1 cellular context compared by ENCODE assay signal in the genomic region with DNA sequence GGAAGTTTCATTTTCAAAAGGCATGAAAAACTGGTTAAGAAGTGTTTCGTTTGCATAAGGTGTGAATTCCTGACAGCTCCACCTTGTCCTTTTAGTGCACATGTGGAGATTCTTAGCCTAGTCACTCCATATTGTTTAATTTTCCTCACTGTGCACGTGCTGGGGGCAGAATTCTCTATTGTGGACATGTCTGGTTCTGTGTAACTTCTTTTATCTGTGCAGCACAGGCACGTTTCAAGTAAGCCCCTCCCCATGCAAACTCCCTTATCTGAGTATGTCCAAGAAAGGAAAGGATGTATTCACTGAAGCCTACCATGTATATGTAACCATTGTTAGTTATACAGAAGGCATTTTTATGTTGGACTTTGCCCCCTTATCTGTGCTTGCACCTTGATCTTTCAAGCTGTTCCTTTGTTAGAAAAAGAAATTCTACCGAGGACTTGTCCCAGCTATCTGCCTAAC.
A peak's percentile ranks its signal among the peaks of the same experiment; 100 is the strongest.
TF ChIP-seq lines count a peak whose summit lies in the region.

No MANE protein-coding gene starts in this region.

TF ChIP-seq in K562, 482 proteins besides CTCF, POLR2A, EP300 and RAD21 (continued from another document and continues in another):
- TF ChIP-seq, protein P1, sequence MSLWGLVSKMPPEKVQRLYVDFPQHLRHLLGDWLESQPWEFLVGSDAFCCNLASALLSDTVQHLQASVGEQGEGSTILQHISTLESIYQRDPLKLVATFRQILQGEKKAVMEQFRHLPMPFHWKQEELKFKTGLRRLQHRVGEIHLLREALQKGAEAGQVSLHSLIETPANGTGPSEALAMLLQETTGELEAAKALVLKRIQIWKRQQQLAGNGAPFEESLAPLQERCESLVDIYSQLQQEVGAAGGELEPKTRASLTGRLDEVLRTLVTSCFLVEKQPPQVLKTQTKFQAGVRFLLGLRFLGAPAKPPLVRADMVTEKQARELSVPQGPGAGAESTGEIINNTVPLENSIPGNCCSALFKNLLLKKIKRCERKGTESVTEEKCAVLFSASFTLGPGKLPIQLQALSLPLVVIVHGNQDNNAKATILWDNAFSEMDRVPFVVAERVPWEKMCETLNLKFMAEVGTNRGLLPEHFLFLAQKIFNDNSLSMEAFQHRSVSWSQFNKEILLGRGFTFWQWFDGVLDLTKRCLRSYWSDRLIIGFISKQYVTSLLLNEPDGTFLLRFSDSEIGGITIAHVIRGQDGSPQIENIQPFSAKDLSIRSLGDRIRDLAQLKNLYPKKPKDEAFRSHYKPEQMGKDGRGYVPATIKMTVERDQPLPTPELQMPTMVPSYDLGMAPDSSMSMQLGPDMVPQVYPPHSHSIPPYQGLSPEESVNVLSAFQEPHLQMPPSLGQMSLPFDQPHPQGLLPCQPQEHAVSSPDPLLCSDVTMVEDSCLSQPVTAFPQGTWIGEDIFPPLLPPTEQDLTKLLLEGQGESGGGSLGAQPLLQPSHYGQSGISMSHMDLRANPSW (CRISPR knock-in tag; IDR thresholded peaks at IDR 0.05): no peak
- TF ChIP-seq CXXC5 (CRISPR knock-in tag; IDR thresholded peaks at IDR 0.05) (0 out of 2 replicates have a peak, but pooled peaks have one; percentile 30), NR2C2 (CRISPR knock-in tag; IDR thresholded peaks at IDR 0.05) (no peak), NR2C2 (tag; IDR thresholded peaks at IDR 0.05) (no peak; the same call in 1 of the 2 replicates), ZFP36 (IDR thresholded peaks at IDR 0.05; ENCODE audit: low read depth, low read length, partially characterized antibody) (no peak), ZNF324 (CRISPR knock-in tag; IDR thresholded peaks at IDR 0.05) (no peak), FIP1L1 (IDR thresholded peaks at IDR 0.05; ENCODE audit: low read depth, low read length, poor library complexity, severe bottlenecking) (no peak), HSF4 (CRISPR knock-in tag; IDR thresholded peaks at IDR 0.05; ENCODE audit: borderline replicate concordance) (no peak), KLF10 (CRISPR knock-in tag; IDR thresholded peaks at IDR 0.05) (no peak), KDM1A (IDR thresholded peaks at IDR 0.05) (peak; percentile 55 to 83; a peak in 3 of 4 replicates), ZNF347 (CRISPR knock-in tag; IDR thresholded peaks at IDR 0.05; ENCODE audit: low read depth) (no peak), ZNF644 (tag; IDR thresholded peaks at IDR 0.05; ENCODE audit: low read depth) (peak; percentile 56; the same call in 1 of the 2 replicates), BHLHE40 (IDR thresholded peaks at IDR 0.05; ENCODE audit: low read length) (peak; percentile 93), ZNF217 (CRISPR knock-in tag; IDR thresholded peaks at IDR 0.05) (no peak), ZSCAN29 (IDR thresholded peaks at IDR 0.05) (no peak), PURB (CRISPR knock-in tag; IDR thresholded peaks at IDR 0.05; ENCODE audit: low read depth) (no peak), EHMT2 (IDR thresholded peaks at IDR 0.05) (peak; percentile 86), RBM14 (IDR thresholded peaks at IDR 0.05; ENCODE audit: borderline replicate concordance, insufficient read depth, low read depth, low read length) (no peak), MCM7 (IDR thresholded peaks at IDR 0.05) (no peak), SREBF1 (IDR thresholded peaks at IDR 0.05; ENCODE audit: borderline replicate concordance, low read depth, low read length) (no peak), CCNT2 (IDR thresholded peaks at IDR 0.05; ENCODE audit: borderline replicate concordance, extremely low read depth, insufficient read length, low read depth, low read length) (peak; percentile 68)
- TF ChIP-seq, protein P2, sequence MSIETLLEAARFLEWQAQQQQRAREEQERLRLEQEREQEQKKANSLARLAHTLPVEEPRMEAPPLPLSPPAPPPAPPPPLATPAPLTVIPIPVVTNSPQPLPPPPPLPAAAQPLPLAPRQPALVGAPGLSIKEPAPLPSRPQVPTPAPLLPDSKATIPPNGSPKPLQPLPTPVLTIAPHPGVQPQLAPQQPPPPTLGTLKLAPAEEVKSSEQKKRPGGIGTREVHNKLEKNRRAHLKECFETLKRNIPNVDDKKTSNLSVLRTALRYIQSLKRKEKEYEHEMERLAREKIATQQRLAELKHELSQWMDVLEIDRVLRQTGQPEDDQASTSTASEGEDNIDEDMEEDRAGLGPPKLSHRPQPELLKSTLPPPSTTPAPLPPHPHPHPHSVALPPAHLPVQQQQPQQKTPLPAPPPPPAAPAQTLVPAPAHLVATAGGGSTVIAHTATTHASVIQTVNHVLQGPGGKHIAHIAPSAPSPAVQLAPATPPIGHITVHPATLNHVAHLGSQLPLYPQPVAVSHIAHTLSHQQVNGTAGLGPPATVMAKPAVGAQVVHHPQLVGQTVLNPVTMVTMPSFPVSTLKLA (conservative IDR thresholded peaks at IDR 0.05): peak; percentile 55 to 70
- TF ChIP-seq, protein P3, sequence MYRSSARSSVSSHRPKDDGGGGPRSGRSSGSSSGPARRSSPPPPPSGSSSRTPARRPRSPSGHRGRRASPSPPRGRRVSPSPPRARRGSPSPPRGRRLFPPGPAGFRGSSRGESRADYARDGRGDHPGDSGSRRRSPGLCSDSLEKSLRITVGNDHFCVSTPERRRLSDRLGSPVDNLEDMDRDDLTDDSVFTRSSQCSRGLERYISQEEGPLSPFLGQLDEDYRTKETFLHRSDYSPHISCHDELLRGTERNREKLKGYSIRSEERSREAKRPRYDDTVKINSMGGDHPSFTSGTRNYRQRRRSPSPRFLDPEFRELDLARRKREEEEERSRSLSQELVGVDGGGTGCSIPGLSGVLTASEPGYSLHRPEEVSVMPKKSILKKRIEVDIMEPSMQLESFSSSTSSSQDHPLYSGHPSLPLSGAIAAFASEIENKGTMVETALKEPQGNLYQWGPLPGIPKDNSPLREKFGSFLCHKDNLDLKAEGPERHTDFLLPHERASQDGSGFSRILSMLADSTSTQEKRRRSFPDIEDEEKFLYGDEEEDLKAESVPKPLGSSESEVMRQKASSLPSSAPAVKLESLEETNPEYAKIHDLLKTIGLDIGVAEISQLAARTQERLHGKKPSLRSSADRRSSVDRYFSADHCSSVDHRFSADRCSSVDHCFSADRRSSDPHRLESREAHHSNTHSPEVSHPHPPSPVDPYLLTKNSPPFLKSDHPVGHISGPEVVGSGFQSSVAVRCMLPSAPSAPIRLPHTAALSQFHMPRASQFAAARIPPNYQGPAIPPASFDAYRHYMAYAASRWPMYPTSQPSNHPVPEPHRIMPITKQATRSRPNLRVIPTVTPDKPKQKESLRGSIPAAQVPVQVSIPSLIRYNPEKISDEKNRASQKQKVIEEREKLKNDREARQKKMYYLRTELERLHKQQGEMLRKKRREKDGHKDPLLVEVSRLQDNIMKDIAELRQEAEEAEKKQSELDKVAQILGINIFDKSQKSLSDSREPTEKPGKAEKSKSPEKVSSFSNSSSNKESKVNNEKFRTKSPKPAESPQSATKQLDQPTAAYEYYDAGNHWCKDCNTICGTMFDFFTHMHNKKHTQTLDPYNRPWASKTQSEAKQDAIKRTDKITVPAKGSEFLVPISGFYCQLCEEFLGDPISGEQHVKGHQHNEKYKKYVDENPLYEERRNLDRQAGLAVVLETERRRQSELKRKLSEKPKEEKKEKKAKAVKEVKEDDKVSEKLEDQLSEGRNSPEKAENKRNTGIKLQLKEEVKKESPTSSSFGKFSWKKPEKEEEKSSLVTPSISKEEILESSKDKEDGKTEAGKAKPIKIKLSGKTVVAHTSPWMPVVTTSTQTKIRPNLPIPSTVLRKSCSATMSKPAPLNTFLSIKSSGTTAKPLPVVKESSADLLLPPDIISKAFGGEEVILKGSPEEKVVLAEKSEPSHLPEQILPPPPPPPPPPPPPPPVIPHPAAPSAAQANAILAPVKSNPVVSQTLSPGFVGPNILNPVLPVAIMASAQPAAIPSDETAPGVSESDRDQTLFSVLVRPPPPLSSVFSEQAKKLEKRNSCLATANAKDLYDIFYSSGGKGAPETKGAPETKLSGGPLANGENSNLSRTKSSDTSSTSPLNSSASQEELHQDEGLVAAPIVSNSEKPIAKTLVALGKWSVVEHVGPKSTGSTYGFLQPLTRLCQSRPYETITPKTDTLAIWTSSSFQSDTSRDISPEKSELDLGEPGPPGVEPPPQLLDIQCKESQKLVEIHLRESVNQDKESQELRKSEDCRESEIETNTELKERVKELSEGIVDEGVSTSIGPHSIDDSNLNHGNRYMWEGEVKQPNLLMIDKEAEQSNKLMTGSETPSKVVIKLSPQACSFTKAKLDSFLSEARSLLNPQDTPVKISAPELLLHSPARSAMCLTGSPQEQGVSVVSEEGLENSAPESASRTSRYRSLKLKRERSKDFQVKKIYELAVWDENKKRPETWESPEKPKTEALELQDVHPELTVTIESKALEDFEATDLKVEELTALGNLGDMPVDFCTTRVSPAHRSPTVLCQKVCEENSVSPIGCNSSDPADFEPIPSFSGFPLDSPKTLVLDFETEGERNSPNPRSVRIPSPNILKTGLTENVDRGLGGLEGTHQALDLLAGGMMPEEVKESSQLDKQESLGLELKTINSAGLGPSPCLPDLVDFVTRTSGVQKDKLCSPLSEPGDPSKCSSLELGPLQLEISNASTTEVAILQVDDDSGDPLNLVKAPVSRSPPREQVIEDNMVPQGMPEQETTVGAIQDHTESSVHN (IDR thresholded peaks at IDR 0.05; ENCODE audit: borderline replicate concordance in 1 of 2, low read depth in 1 of 2): peak in 1 of 2 experiments; percentile 28; a peak in 1 of 4 replicates
- TF ChIP-seq, protein P4, sequence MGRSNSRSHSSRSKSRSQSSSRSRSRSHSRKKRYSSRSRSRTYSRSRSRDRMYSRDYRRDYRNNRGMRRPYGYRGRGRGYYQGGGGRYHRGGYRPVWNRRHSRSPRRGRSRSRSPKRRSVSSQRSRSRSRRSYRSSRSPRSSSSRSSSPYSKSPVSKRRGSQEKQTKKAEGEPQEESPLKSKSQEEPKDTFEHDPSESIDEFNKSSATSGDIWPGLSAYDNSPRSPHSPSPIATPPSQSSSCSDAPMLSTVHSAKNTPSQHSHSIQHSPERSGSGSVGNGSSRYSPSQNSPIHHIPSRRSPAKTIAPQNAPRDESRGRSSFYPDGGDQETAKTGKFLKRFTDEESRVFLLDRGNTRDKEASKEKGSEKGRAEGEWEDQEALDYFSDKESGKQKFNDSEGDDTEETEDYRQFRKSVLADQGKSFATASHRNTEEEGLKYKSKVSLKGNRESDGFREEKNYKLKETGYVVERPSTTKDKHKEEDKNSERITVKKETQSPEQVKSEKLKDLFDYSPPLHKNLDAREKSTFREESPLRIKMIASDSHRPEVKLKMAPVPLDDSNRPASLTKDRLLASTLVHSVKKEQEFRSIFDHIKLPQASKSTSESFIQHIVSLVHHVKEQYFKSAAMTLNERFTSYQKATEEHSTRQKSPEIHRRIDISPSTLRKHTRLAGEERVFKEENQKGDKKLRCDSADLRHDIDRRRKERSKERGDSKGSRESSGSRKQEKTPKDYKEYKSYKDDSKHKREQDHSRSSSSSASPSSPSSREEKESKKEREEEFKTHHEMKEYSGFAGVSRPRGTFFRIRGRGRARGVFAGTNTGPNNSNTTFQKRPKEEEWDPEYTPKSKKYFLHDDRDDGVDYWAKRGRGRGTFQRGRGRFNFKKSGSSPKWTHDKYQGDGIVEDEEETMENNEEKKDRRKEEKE (IDR thresholded peaks at IDR 0.05; ENCODE audit: borderline replicate concordance in 1 of 2, control insufficient read depth in 1 of 2, low read depth in 2 of 2, low read length in 1 of 2): no peak
- TF ChIP-seq, protein P5, sequence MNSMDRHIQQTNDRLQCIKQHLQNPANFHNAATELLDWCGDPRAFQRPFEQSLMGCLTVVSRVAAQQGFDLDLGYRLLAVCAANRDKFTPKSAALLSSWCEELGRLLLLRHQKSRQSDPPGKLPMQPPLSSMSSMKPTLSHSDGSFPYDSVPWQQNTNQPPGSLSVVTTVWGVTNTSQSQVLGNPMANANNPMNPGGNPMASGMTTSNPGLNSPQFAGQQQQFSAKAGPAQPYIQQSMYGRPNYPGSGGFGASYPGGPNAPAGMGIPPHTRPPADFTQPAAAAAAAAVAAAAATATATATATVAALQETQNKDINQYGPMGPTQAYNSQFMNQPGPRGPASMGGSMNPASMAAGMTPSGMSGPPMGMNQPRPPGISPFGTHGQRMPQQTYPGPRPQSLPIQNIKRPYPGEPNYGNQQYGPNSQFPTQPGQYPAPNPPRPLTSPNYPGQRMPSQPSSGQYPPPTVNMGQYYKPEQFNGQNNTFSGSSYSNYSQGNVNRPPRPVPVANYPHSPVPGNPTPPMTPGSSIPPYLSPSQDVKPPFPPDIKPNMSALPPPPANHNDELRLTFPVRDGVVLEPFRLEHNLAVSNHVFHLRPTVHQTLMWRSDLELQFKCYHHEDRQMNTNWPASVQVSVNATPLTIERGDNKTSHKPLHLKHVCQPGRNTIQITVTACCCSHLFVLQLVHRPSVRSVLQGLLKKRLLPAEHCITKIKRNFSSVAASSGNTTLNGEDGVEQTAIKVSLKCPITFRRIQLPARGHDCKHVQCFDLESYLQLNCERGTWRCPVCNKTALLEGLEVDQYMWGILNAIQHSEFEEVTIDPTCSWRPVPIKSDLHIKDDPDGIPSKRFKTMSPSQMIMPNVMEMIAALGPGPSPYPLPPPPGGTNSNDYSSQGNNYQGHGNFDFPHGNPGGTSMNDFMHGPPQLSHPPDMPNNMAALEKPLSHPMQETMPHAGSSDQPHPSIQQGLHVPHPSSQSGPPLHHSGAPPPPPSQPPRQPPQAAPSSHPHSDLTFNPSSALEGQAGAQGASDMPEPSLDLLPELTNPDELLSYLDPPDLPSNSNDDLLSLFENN (IDR thresholded peaks at IDR 0.05; ENCODE audit: low read depth in 2 of 2, low read length in 2 of 2): no peak
- TF ChIP-seq, protein P6, sequence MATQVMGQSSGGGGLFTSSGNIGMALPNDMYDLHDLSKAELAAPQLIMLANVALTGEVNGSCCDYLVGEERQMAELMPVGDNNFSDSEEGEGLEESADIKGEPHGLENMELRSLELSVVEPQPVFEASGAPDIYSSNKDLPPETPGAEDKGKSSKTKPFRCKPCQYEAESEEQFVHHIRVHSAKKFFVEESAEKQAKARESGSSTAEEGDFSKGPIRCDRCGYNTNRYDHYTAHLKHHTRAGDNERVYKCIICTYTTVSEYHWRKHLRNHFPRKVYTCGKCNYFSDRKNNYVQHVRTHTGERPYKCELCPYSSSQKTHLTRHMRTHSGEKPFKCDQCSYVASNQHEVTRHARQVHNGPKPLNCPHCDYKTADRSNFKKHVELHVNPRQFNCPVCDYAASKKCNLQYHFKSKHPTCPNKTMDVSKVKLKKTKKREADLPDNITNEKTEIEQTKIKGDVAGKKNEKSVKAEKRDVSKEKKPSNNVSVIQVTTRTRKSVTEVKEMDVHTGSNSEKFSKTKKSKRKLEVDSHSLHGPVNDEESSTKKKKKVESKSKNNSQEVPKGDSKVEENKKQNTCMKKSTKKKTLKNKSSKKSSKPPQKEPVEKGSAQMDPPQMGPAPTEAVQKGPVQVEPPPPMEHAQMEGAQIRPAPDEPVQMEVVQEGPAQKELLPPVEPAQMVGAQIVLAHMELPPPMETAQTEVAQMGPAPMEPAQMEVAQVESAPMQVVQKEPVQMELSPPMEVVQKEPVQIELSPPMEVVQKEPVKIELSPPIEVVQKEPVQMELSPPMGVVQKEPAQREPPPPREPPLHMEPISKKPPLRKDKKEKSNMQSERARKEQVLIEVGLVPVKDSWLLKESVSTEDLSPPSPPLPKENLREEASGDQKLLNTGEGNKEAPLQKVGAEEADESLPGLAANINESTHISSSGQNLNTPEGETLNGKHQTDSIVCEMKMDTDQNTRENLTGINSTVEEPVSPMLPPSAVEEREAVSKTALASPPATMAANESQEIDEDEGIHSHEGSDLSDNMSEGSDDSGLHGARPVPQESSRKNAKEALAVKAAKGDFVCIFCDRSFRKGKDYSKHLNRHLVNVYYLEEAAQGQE (CRISPR knock-in tag; IDR thresholded peaks at IDR 0.05; ENCODE audit: low read depth): no peak
- TF ChIP-seq, protein P7, sequence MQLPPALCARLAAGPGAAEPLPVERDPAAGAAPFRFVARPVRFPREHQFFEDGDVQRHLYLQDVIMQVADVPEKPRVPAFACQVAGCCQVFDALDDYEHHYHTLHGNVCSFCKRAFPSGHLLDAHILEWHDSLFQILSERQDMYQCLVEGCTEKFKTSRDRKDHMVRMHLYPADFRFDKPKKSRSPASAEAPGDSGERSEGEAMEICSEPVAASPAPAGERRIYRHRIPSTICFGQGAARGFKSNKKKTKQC (CRISPR knock-in tag; IDR thresholded peaks at IDR 0.05): no peak
